ENCODE assay signal across 10 cellular contexts in genomic region chr13:25141042-25141441, GRCh38. TPM values are rescaled to one million over a fixed set of nuclear protein-coding genes. Genes with fewer than 3 reads are reported as not detected.
"Had no signal": no experiment of that assay in that cellular context is flagged by ENCODE, and none has a peak within 500 bp of the region (broad histone marks: within the 10 kb centered on the region; RNA-seq: fewer than 3 reads in every experiment).

No MANE protein-coding gene starts in this region.

- H3K27ac Mint-ChIP-seq: GM23338, HFFc6 had no signal

- H3K4me2 ChIP-seq: GM23338 had no signal

- DNase-seq: H7, HFFc6, IMR-90, KBM-7 had no signal

- H2AFZ ChIP-seq: GM23338 had no signal

- H3K4me3 Mint-ChIP-seq: GM23338, HFFc6 had no signal

- H3K9me3 ChIP-seq: HAP-1 had no signal

- H3K4me3 ChIP-seq: GM23338, HAP-1 had no signal

- H3K9me3 Mint-ChIP-seq: GM23338, HFFc6 had no signal

- ATAC-seq: HCT116 had no signal

- H3K36me3 ChIP-seq: HAP-1 had no signal

- H3K27ac ChIP-seq: HL-60 had no signal

RNA-seq across cellular contexts. Expression of gene AMER2, which starts 31.0 kb away (rescaled TPM):
- total RNA-seq: H4, HFFc6, HT1080, IMR-90 had no signal
- polyA plus RNA-seq: IMR-90 had no signal
